Comparison of ENCODE assay signal across 34 cellular contexts in genomic region chrX:101274198-101274597, GRCh38. TPM values are rescaled to one million over a fixed set of nuclear protein-coding genes. Genes with fewer than 3 reads are reported as not detected.
"Had no signal": no experiment of that assay in that cellular context is flagged by ENCODE, and none has a peak within 500 bp of the region (broad histone marks: within the 10 kb centered on the region; RNA-seq: fewer than 3 reads in every experiment).

No MANE protein-coding gene starts in this region.

- FAIRE-seq: TTC549 had no signal

- H3K27ac ChIP-seq: adrenal gland, body of pancreas, brain microvascular endothelial cell, breast epithelium, VCaP had no signal

- H3K4me1 ChIP-seq: adrenal gland, body of pancreas, breast epithelium had no signal

- H3K4me3 ChIP-seq: adrenal gland, body of pancreas, breast epithelium had no signal

- H3K27me3 ChIP-seq: body of pancreas, brain microvascular endothelial cell had no signal

- DNase-seq: activated B cell treated with CpG ODN at 0.5 μM for 24 hours; activated CD4-positive, alpha-beta memory T cell treated with anti-CD3 and anti-CD28 coated beads for 36 hours; activated CD4-positive, alpha-beta T cell treated with anti-CD3 and anti-CD28 coated beads for 4 hours; activated CD4-positive, alpha-beta T cell treated with anti-CD3 and anti-CD28 coated beads, Interleukin-2, amount 10 ng/mL, durations not matched to agents 24 days and 14 days; activated CD4-positive, alpha-beta T cell treated with anti-CD3 and anti-CD28 coated beads, Interleukin-2, amount 50 U/mL, for 1 hour; activated CD4-positive, alpha-beta T cell treated with anti-CD3 and anti-CD28 coated beads, Interleukin-2, amount 50 U/mL, for 4 hours; activated CD4-positive, CD25-positive, alpha-beta regulatory T cell treated with anti-CD3 and anti-CD28 coated beads, Interleukin-2, amount 50 U/mL, for 72 hours; activated CD8-positive, alpha-beta memory T cell treated with anti-CD3 and anti-CD28 coated beads, Interleukin-2, amount 50 U/mL, for 4 hours; activated CD8-positive, alpha-beta T cell treated with anti-CD3 and anti-CD28 coated beads for 36 hours; activated effector memory CD4-positive, alpha-beta T cell treated with anti-CD3 and anti-CD28 coated beads, Interleukin-2, amount 50 U/mL, for 16 hours; activated gamma-delta T cell treated with Interleukin-2 at 50 U/mL for 16 hours; activated naive CD4-positive, alpha-beta T cell; activated naive CD4-positive, alpha-beta T cell treated with anti-CD3 and anti-CD28 coated beads for 36 hours; activated naive CD4-positive, alpha-beta T cell treated with anti-CD3 and anti-CD28 coated beads, Interleukin-2, amount 50 U/mL, for 16 hours; activated naive CD8-positive, alpha-beta T cell treated with anti-CD3 and anti-CD28 coated beads for 36 hours; activated T-cell treated with anti-CD3 and anti-CD28 coated beads for 4 hours; activated T-cell treated with anti-CD3 and anti-CD28 coated beads, Interleukin-2, amount 50 U/mL, for 1 hour; activated T-cell treated with anti-CD3 and anti-CD28 coated beads, Interleukin-2, amount 50 U/mL, for 4 hours; activated T-cell treated with anti-CD3 and anti-CD28 coated beads, Interleukin-2, amount 50 U/mL, for 72 hours; adrenal gland; amniotic stem cell; aorta; body of pancreas; brain microvascular endothelial cell; central memory CD4-positive, alpha-beta T cell; T-helper 2 cell; T-helper 9 cell had no signal

- ATAC-seq: activated CD8-positive, alpha-beta T cell treated with anti-CD3 and anti-CD28 coated beads for 36 hours; activated naive CD4-positive, alpha-beta T cell treated with anti-CD3 and anti-CD28 coated beads, Interleukin-2, amount 50 U/mL, for 72 hours; activated T-cell treated with anti-CD3 and anti-CD28 coated beads, Interleukin-2, amount 50 U/mL, for 4 hours; activated T-cell treated with anti-CD3 and anti-CD28 coated beads, Interleukin-2, amount 50 U/mL, for 72 hours; activated T-helper 17 cell treated with anti-CD3 and anti-CD28 coated beads, Interleukin-2, amount 50 U/mL, for 72 hours; body of pancreas had no signal

- H3K9me3 ChIP-seq: adrenal gland, body of pancreas, breast epithelium had no signal

- H3K36me3 ChIP-seq: adrenal gland, brain microvascular endothelial cell, breast epithelium had no signal

RNA-seq across cellular contexts. Expression of gene TAF7L, which starts 16.9 kb away (rescaled TPM):
- total RNA-seq: activated B cell treated with CpG ODN at 0.5 μM for 24 hours; activated CD4-positive, alpha-beta memory T cell treated with anti-CD3 and anti-CD28 coated beads for 36 hours; activated CD8-positive, alpha-beta T cell treated with anti-CD3 and anti-CD28 coated beads for 36 hours; activated naive CD4-positive, alpha-beta T cell treated with anti-CD3 and anti-CD28 coated beads for 36 hours; activated naive CD8-positive, alpha-beta T cell treated with anti-CD3 and anti-CD28 coated beads for 36 hours; activated T-cell treated with anti-CD3 and anti-CD28 coated beads, Interleukin-2, amount 50 U/mL, for 72 hours; aorta; body of pancreas; cardiac septum; cerebellum had no signal

RNA-seq across cellular contexts. Expression of gene DRP2, which starts 54.6 kb away (rescaled TPM):
- total RNA-seq: body of pancreas, cardiac septum had no signal
